24 cellular contexts compared by ENCODE assay signal in the genomic region with DNA sequence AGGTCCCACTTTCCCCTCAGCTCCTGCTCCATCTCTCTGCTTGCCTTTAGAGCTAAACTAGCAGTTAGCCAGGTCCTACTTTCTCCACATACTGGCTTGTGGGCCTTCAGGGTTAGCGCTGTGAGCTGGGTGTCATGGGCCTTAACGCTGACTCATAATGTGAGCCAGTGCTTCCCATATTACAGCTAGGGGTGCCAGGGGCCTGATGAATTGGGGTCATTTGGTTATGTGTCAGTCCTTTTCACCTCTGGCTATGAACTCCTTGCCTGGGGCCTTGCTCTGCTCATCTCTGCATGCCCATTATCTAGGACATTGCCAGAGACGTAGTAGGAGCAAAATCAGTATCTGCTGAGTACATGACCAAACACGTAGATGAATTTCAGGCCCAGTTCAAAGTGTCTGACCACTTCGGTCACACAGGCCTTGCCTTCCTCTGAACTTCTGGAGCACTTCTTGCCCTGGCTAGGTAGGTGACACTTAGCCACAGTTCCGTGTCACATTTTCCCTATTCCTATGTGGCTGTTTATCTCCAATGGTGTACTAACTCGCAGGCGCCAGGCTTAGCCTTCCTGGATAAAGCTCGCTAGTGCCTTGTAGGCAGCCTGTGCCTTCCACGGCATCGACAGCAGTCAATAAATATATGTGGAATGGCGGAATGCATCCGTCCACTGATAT.
DNase-seq lines count a peak whose midpoint lies in the region; ATAC-seq, FAIRE-seq and TF ChIP-seq lines count a peak whose summit lies in the region.
"Had no signal": no experiment of that assay in that cellular context is flagged by ENCODE, and none has a peak within 500 bp of the region (broad histone marks: within the 10 kb centered on the region; RNA-seq: fewer than 3 reads in every experiment).

No MANE protein-coding gene starts in this region.

- no peak for TF ChIP-seq CTCF in OCI-LY3 (IDR thresholded peaks at IDR 0.05; ENCODE audit: low read depth, low read length)

- peak; percentile 66 for FAIRE-seq in GM12891 (lab: Jason Lieb, UNC)
- FAIRE-seq: A549, HTR-8/SVneo, RCC 7860 had no signal

- H3K79me2 ChIP-seq in OCI-LY3 (ENCODE audit: low read length) = no peaks in the 10 kb centered on the region

- TF ChIP-seq POLR2A in GM12891 (IDR thresholded peaks at IDR 0.05; ENCODE audit: low read depth, low read length) = no peak

- H3K9me3 ChIP-seq in OCI-LY3 (ENCODE audit: insufficient read depth, low read length) = no peaks in the 10 kb centered on the region
- H3K9me3 ChIP-seq: A549, HAP-1 had no signal

- H3K4me3 ChIP-seq in OCI-LY3 (ENCODE audit: low read length) = no peak overlapping the region
- H3K4me3 ChIP-seq: A549, GM23248, HAP-1 had no signal

- H4K20me1 ChIP-seq in OCI-LY3 (ENCODE audit: insufficient read depth, low read length) = no peaks in the 10 kb centered on the region

- peak overlapping the region; percentile 13; the same call in 1 of the 2 replicates for H3K4me2 ChIP-seq in OCI-LY3 (ENCODE audit: low read length)
- H3K4me2 ChIP-seq: A549 had no signal

- no peak for ATAC-seq in GM18907 (IDR thresholded peaks at IDR 0.05; ENCODE audit: unreplicated experiment)
- ATAC-seq: A549, Right ventricle myocardium inferior had no signal

- H2AFZ ChIP-seq in OCI-LY3 (ENCODE audit: low read depth, low read length) = no peak overlapping the region
- H2AFZ ChIP-seq: GM23248 had no signal

- H3K27me3 ChIP-seq in OCI-LY3 (ENCODE audit: low read depth, low read length) = no peaks in the 10 kb centered on the region

- peaks cover 49% of the 10 kb centered on the region for H3K4me1 ChIP-seq in OCI-LY3 (ENCODE audit: low read length)
- H3K4me1 ChIP-seq: A549, HAP-1 had no signal

- no peak overlapping the region for H3K9ac ChIP-seq in OCI-LY3 (ENCODE audit: low read length)
- H3K9ac ChIP-seq: GM23248 had no signal

- DNase-seq in D341Med (ENCODE audit: low spot score) (peak; percentile 4), GM12891 (ENCODE audit: insufficient read length, low spot score) (no peak), iPS-NIHi7 (ENCODE audit: extremely low spot score) (peak; percentile 9), T1000 (lab: John Stamatoyannopoulos, UW) (no peak), NCI-H2029 (lab: John Stamatoyannopoulos, UW) (no peak), NCI-H510A treated with DMSO at 0.1 percent for 48 hours (lab: John Stamatoyannopoulos, UW) (no peak)
- DNase-seq: CD4-positive, CD25-positive, alpha-beta regulatory T cell; DMS79; GM23248; KG1; NCI-H1092; NCI-H1436 treated with DMSO at 0.1 percent for 48 hours; NCI-H1930; NCI-H226; NCI-H524; NCI-H774; OCI-M1 had no signal

- no peak overlapping the region for H3K27ac ChIP-seq in OCI-LY3 (ENCODE audit: low read length)
- H3K27ac ChIP-seq: A549, GM23248 had no signal

- no peaks in the 10 kb centered on the region for H3K36me3 ChIP-seq in OCI-LY3 (replicated peaks; ENCODE audit: low read depth, low read length)
- H3K36me3 ChIP-seq: HAP-1 had no signal

TF ChIP-seq in GM12891, 5 proteins besides CTCF, POLR2A, EP300 and RAD21:
- no peak for TF ChIP-seq POU2F2 (IDR thresholded peaks at IDR 0.05; ENCODE audit: low read depth, low read length)
- no peak for TF ChIP-seq SPI1 (IDR thresholded peaks at IDR 0.05; ENCODE audit: low read depth, low read length)
- TF ChIP-seq POLR2AphosphoS5 (IDR thresholded peaks at IDR 0.05; ENCODE audit: low read depth, low read length) = no peak
- TF ChIP-seq TAF1 (IDR thresholded peaks at IDR 0.05; ENCODE audit: low read depth, low read length) = no peak
- no peak for TF ChIP-seq PAX5 (IDR thresholded peaks at IDR 0.05; ENCODE audit: insufficient read depth, low read length, severe bottlenecking)

Comparison
In these comparisons a context has a peak if more than half of its experiments do, and no peak if none do; other contexts are left out.
1. DNase-seq: peak in D341Med (single experiment) and iPS-NIHi7 (single experiment); none in GM12891 (single experiment), T1000 (single experiment), NCI-H2029 (single experiment) and NCI-H510A treated with DMSO at 0.1 percent for 48 hours (single experiment).